Comparison of ENCODE assay signal across 8 cellular contexts in genomic region chr19:16470911-16471811, GRCh38.
DNase-seq lines count a peak whose midpoint lies in the region; ATAC-seq and TF ChIP-seq lines count a peak whose summit lies in the region.

No MANE protein-coding gene starts in this region.

- H3K9ac ChIP-seq in subcutaneous abdominal adipose tissue (ENCODE audit: low read length in 5 of 5) = peak overlapping the region; percentile 28 to 88 (median 78)

- POLR2A ChIA-PET in RWPE1 (lab: Yijun Ruan, JAX; ENCODE audit: low non-redundant PET) = interaction anchor here (0.5 kb wide), 1 partner anchor 18 kb away, joined by 5 read pairs; no protein-coding TSS in a partner anchor

- no peaks in the 10 kb centered on the region for H3K27me3 ChIP-seq in subcutaneous abdominal adipose tissue (ENCODE audit: control insufficient read depth in 5 of 5, insufficient read depth in 4 of 5, low read length in 5 of 5)

- H3K36me3 ChIP-seq in subcutaneous abdominal adipose tissue (ENCODE audit: control insufficient read depth in 5 of 5, insufficient read depth in 5 of 5, low read length in 5 of 5) = peaks cover 0 to 1% (median 0%) of the 10 kb centered on the region in 5 donors

- H3K4me1 ChIP-seq in subcutaneous abdominal adipose tissue (ENCODE audit: control insufficient read depth in 5 of 5, insufficient read depth in 5 of 5, low read length in 5 of 5) = peaks cover 7 to 44% (median 24%) of the 10 kb centered on the region in 5 donors

- DNase-seq in activated effector memory CD4-positive, alpha-beta T cell treated with anti-CD3 and anti-CD28 coated beads, Interleukin-2, amount 50 U/mL, for 16 hours = peak; percentile 73
- no peak for DNase-seq in activated effector memory CD4-positive, alpha-beta T cell treated with Interleukin-2 at 50 U/mL for 16 hours
- DNase-seq in RWPE1 (ENCODE audit: low spot score) (peak; percentile 57), medulla oblongata (ENCODE audit: extremely low spot score) (peak; percentile 47), KG1 (lab: John Stamatoyannopoulos, UW) (no peak)

- CTCF ChIA-PET in RWPE1 (lab: Yijun Ruan, JAX) = interaction anchor here (1.0 kb wide), 1 partner anchor 30 kb away, joined by 4 read pairs; no protein-coding TSS in a partner anchor

- H3K27ac ChIP-seq in RWPE1 (peak overlapping the region; percentile 79), cingulate gyrus (ENCODE audit: low read depth, low read length) (peak overlapping the region; percentile 70), subcutaneous abdominal adipose tissue (ENCODE audit: low read depth, low read length) (peak overlapping the region; percentile 61)

- no peaks in the 10 kb centered on the region for H3K9me3 ChIP-seq in subcutaneous abdominal adipose tissue (ENCODE audit: control insufficient read depth in 5 of 5, low read length in 5 of 5)

- no peak for TF ChIP-seq CTCF in RWPE1 (conservative IDR thresholded peaks at IDR 0.05; ENCODE audit: low read depth)

- ATAC-seq in HG02885 (IDR thresholded peaks at IDR 0.05; ENCODE audit: poor library complexity, unreplicated experiment) = peak; percentile 22

- H3K4me3 ChIP-seq in subcutaneous abdominal adipose tissue (ENCODE audit: low read depth in 1 of 5, low read length in 5 of 5) = peak overlapping the region; percentile 66 to 83 (median 78)

Comparison
In these comparisons a context has a peak if more than half of its experiments do, and no peak if none do; other contexts are left out.
1. DNase-seq: peak in activated effector memory CD4-positive, alpha-beta T cell treated with anti-CD3 and anti-CD28 coated beads, Interleukin-2, amount 50 U/mL, for 16 hours (single experiment), RWPE1 (single experiment) and medulla oblongata (single experiment); none in activated effector memory CD4-positive, alpha-beta T cell treated with Interleukin-2 at 50 U/mL for 16 hours (single experiment) and KG1 (single experiment).
2. Peak in every context shown above with its lines, with median percentiles within 50 percentile points of each other: H3K27ac ChIP-seq.